ENCODE assay signal across 22 cellular contexts in genomic region chr12:34602213-34602940, GRCh38.
DNase-seq lines count a peak whose midpoint lies in the region; ATAC-seq and TF ChIP-seq lines count a peak whose summit lies in the region.
"Had no signal": no experiment of that assay in that cellular context is flagged by ENCODE, and none has a peak within 500 bp of the region (broad histone marks: within the 10 kb centered on the region; RNA-seq: fewer than 3 reads in every experiment).

No MANE protein-coding gene starts in this region.

- H3K27me3 ChIP-seq in lung (ENCODE audit: control insufficient read depth, insufficient read depth): no peaks in the 10 kb centered on the region
- no peaks in the 10 kb centered on the region for H3K27me3 ChIP-seq in upper lobe of left lung
- H3K27me3 ChIP-seq: BE2C, Peyer's patch had no signal

- H3K4me3 Mint-ChIP-seq in activated T-cell treated with anti-CD3 and anti-CD28 coated beads, Interleukin-2, amount 50 U/mL, for 24 hours: no peak overlapping the region
- no peak overlapping the region for H3K4me3 Mint-ChIP-seq in activated T-cell treated with anti-CD3 and anti-CD28 coated beads, Interleukin-2, amount 50 U/mL, for 72 hours
- H3K4me3 Mint-ChIP-seq in activated B cell treated with CpG ODN at 0.5 μM for 24 hours: no peak overlapping the region
- H3K4me3 Mint-ChIP-seq: CD4-positive, alpha-beta T cell; IgD-negative memory B cell had no signal

- intact Hi-C loops in activated B cell treated with CpG ODN at 0.5 μM for 24 hours (cut with micrococcal nuclease): no loop called here

- no peak for ATAC-seq in activated T-cell treated with anti-CD3 and anti-CD28 coated beads, Interleukin-2, amount 50 U/mL, for 72 hours (replicated peaks in 1 of 2)
- ATAC-seq in activated B cell treated with CpG ODN at 0.5 μM for 24 hours (ENCODE audit: low read depth) (no peak), lung (ENCODE audit: insufficient read depth, low FRiP score) (no peak), upper lobe of left lung (ENCODE audit: low FRiP score in 2 of 2) (no peak)

- no peaks in the 10 kb centered on the region for H3K4me1 Mint-ChIP-seq in activated T-cell treated with anti-CD3 and anti-CD28 coated beads, Interleukin-2, amount 50 U/mL, for 24 hours (ENCODE audit: low read depth)
- no peaks in the 10 kb centered on the region for H3K4me1 Mint-ChIP-seq in activated T-cell treated with anti-CD3 and anti-CD28 coated beads, Interleukin-2, amount 50 U/mL, for 72 hours (ENCODE audit: low read depth)
- H3K4me1 Mint-ChIP-seq in activated B cell treated with CpG ODN at 0.5 μM for 24 hours: no peaks in the 10 kb centered on the region
- H3K4me1 Mint-ChIP-seq: IgD-negative memory B cell had no signal

- CTCF ChIA-PET in activated B cell treated with CpG ODN at 0.5 μM for 24 hours (lab: Charles Lee): no interaction called here

- no peaks in the 10 kb centered on the region for H3K27me3 Mint-ChIP-seq in activated T-cell treated with anti-CD3 and anti-CD28 coated beads, Interleukin-2, amount 50 U/mL, for 24 hours
- H3K27me3 Mint-ChIP-seq in activated T-cell treated with anti-CD3 and anti-CD28 coated beads, Interleukin-2, amount 50 U/mL, for 72 hours (ENCODE audit: low read depth): no peaks in the 10 kb centered on the region
- H3K27me3 Mint-ChIP-seq in activated B cell treated with CpG ODN at 0.5 μM for 24 hours: no peaks in the 10 kb centered on the region
- H3K27me3 Mint-ChIP-seq: CD4-positive, alpha-beta T cell; IgD-negative memory B cell had no signal

- TF ChIP-seq POLR2A in upper lobe of left lung (IDR thresholded peaks at IDR 0.05): no peak

- no peaks in the 10 kb centered on the region for H3K36me3 ChIP-seq in lung (ENCODE audit: control insufficient read depth in 2 of 2, insufficient read depth in 2 of 2, low read length in 2 of 2)
- H3K36me3 ChIP-seq in upper lobe of left lung: no peaks in the 10 kb centered on the region
- H3K36me3 ChIP-seq: BE2C, Peyer's patch had no signal

- TF ChIP-seq CTCF in activated B cell treated with CpG ODN at 0.5 μM for 24 hours (IDR thresholded peaks at IDR 0.05) (no peak), lung (IDR thresholded peaks at IDR 0.05; ENCODE audit: control extremely low read depth, extremely low read depth) (no peak), upper lobe of left lung (IDR thresholded peaks at IDR 0.05) (no peak)

- H3K4me3 ChIP-seq in lung (no peak overlapping the region), upper lobe of left lung (no peak overlapping the region)
- H3K4me3 ChIP-seq: Peyer's patch had no signal

- no peak overlapping the region for H3K27ac Mint-ChIP-seq in activated T-cell treated with anti-CD3 and anti-CD28 coated beads, Interleukin-2, amount 50 U/mL, for 24 hours
- H3K27ac Mint-ChIP-seq in activated T-cell treated with anti-CD3 and anti-CD28 coated beads, Interleukin-2, amount 50 U/mL, for 72 hours: no peak overlapping the region
- H3K27ac Mint-ChIP-seq in activated B cell treated with CpG ODN at 0.5 μM for 24 hours: no peak overlapping the region
- H3K27ac Mint-ChIP-seq: CD4-positive, alpha-beta T cell had no signal

- H3K9me3 ChIP-seq in lung (ENCODE audit: control insufficient read depth in 2 of 2, insufficient read depth in 1 of 2, low read length in 1 of 2): peaks cover 0 to 100% of the 10 kb centered on the region in 2 donors
- peaks cover 10 to 98% (median 56%) of the 10 kb centered on the region in 4 donors for H3K9me3 ChIP-seq in upper lobe of left lung
- H3K9me3 ChIP-seq: BE2C had no signal

- 73 to 75% methylated on average over 22 of the region's 22 CpGs for WGBS in lung, 2 donors
- WGBS in upper lobe of left lung, 2 donors: 70 to 79% methylated on average over 20 to 22 of the region's 22 CpGs

- POLR2A ChIA-PET in activated B cell treated with CpG ODN at 0.5 μM for 24 hours (lab: Charles Lee): no interaction called here

- TF ChIP-seq EP300 in upper lobe of left lung (IDR thresholded peaks at IDR 0.05): no peak

- H3K36me3 Mint-ChIP-seq in activated T-cell treated with anti-CD3 and anti-CD28 coated beads, Interleukin-2, amount 50 U/mL, for 24 hours (ENCODE audit: low read depth): peaks cover 5% of the 10 kb centered on the region
- H3K36me3 Mint-ChIP-seq in activated T-cell treated with anti-CD3 and anti-CD28 coated beads, Interleukin-2, amount 50 U/mL, for 72 hours (ENCODE audit: insufficient read depth in 2 of 2): peaks cover 11 to 42% of the 10 kb centered on the region in 2 donors
- no peaks in the 10 kb centered on the region for H3K36me3 Mint-ChIP-seq in activated B cell treated with CpG ODN at 0.5 μM for 24 hours (ENCODE audit: low read depth)
- H3K36me3 Mint-ChIP-seq: IgD-negative memory B cell had no signal

- peaks cover 46% of the 10 kb centered on the region for H3K9me3 Mint-ChIP-seq in activated T-cell treated with anti-CD3 and anti-CD28 coated beads, Interleukin-2, amount 50 U/mL, for 24 hours
- H3K9me3 Mint-ChIP-seq in activated T-cell treated with anti-CD3 and anti-CD28 coated beads, Interleukin-2, amount 50 U/mL, for 72 hours: peaks cover 29 to 40% of the 10 kb centered on the region in 2 donors
- peaks cover 18% of the 10 kb centered on the region for H3K9me3 Mint-ChIP-seq in activated B cell treated with CpG ODN at 0.5 μM for 24 hours

- H3K4me1 ChIP-seq in lung (ENCODE audit: control insufficient read depth in 2 of 2, insufficient read depth in 2 of 2, low read length in 2 of 2) (no peaks in the 10 kb centered on the region), upper lobe of left lung (no peaks in the 10 kb centered on the region)
- H3K4me1 ChIP-seq: BE2C, Caco-2, Peyer's patch had no signal

- DNase-seq in activated T-cell treated with anti-CD3 and anti-CD28 coated beads, Interleukin-2, amount 50 U/mL, for 24 hours: peak; percentile 14
- no peak for DNase-seq in activated T-cell treated with anti-CD3 and anti-CD28 coated beads, Interleukin-2, amount 50 U/mL, for 72 hours
- peak; percentile 5 for DNase-seq in activated B cell treated with CpG ODN at 0.5 μM for 24 hours
- peak; percentile 26 for DNase-seq in lung (ENCODE audit: low spot score)
- DNase-seq in upper lobe of left lung: peak; percentile 7 to 16
- DNase-seq in AML-193 (lab: John Stamatoyannopoulos, UW): no peak
- DNase-seq in NCI-H526 treated with DMSO at 0.1 percent for 48 hours (lab: John Stamatoyannopoulos, UW): no peak
- DNase-seq in amniotic stem cell (lab: John Stamatoyannopoulos, UW): no peak
- DNase-seq: 8988T, BE2C, DMS153, GDM1, GOT3, Karpas-422, NCI-H1436, NCI-H1930, NCI-H2171 treated with DMSO at 0.1 percent for 48 hours, NCI-H446 treated with DMSO at 0.1 percent for 48 hours had no signal

- H3K27ac ChIP-seq in lung (ENCODE audit: low read depth in 1 of 2, low read length in 1 of 2): no peak overlapping the region
- H3K27ac ChIP-seq in upper lobe of left lung: no peak overlapping the region
- H3K27ac ChIP-seq: Peyer's patch had no signal

Comparison
In these comparisons a context has a peak if more than half of its experiments do, and no peak if none do; other contexts are left out.
1. DNase-seq: peak in activated T-cell treated with anti-CD3 and anti-CD28 coated beads, Interleukin-2, amount 50 U/mL, for 24 hours (single experiment), activated B cell treated with CpG ODN at 0.5 μM for 24 hours (single experiment), lung (single experiment) and upper lobe of left lung (2 of 2); none in activated T-cell treated with anti-CD3 and anti-CD28 coated beads, Interleukin-2, amount 50 U/mL, for 72 hours (0 of 2), AML-193 (0 of 2), NCI-H526 treated with DMSO at 0.1 percent for 48 hours (single experiment) and amniotic stem cell (single experiment).